In genomic region chr13:111777351-111777750, GRCh38 we compare ENCODE assay signal across 6 cellular contexts.
A peak's percentile ranks its signal among the peaks of the same experiment; 100 is the strongest.
DNase-seq lines count a peak whose midpoint lies in the region; ATAC-seq, FAIRE-seq and TF ChIP-seq lines count a peak whose summit lies in the region.
"Not testable (repeated sequence)": the region's sequence is repeated elsewhere in the genome, so short reads cannot be mapped to it uniquely, and the experiment has no call there.

No MANE protein-coding gene starts in this region.

- 17% methylated on average over 2 of the region's 2 CpGs for WGBS in GM12878 (ENCODE audit: insufficient coverage, insufficient replicate concordance, low lambda C conversion rate, missing lambda C conversion rate)

- not testable (repeated sequence) for TF ChIP-seq POLR2A in GM12878 (IDR thresholded peaks at IDR 0.05; ENCODE audit: low read depth, low read length)

- DNase-seq in GM12878 (ENCODE audit: low read depth, low spot score): not testable (repeated sequence)

- H4K20me1 ChIP-seq in GM12878 (ENCODE audit: control insufficient read depth, insufficient read depth): not testable (repeated sequence)

- RAD21 ChIA-PET in GM12878 (lab: Charles Lee; ENCODE audit: unreplicated experiment): not testable (repeated sequence)

- not testable (repeated sequence) for H2AFZ ChIP-seq in GM12878 (ENCODE audit: control insufficient read depth, low read depth, low read length)

- intact Hi-C loops in GM12878 (cut with micrococcal nuclease; ENCODE audit: unreplicated experiment): not testable (repeated sequence)

- H3K4me2 ChIP-seq in GM12878 (ENCODE audit: control insufficient read depth, insufficient read depth): not testable (repeated sequence)

- not testable (repeated sequence) for H3K27ac ChIP-seq in GM12878 (ENCODE audit: control insufficient read depth, insufficient read depth)

- H3K27me3 ChIP-seq in GM12878 (replicated peaks in 1 of 2; ENCODE audit: control insufficient read depth in 2 of 2, insufficient read depth in 2 of 2, low read length in 1 of 2): not testable (repeated sequence)

- TF ChIP-seq RAD21 in GM12878 (IDR thresholded peaks at IDR 0.05; ENCODE audit: insufficient read depth, low read depth, low read length): not testable (repeated sequence)

- not testable (repeated sequence) for TF ChIP-seq CTCF in GM12878 (IDR thresholded peaks at IDR 0.05 in 2 of 3, conservative IDR thresholded peaks at IDR 0.05 in 1 of 3; ENCODE audit: control insufficient read depth in 2 of 3, extremely low read depth in 1 of 3, insufficient read depth in 1 of 3, low read depth in 3 of 3, low read length in 3 of 3)

- not testable (repeated sequence) for TF ChIP-seq EP300 in GM12878 (IDR thresholded peaks at IDR 0.05; ENCODE audit: borderline replicate concordance in 1 of 2, control insufficient read depth in 1 of 2, low read depth in 2 of 2, low read length in 2 of 2)

- H3K36me3 ChIP-seq in GM12878 (ENCODE audit: control insufficient read depth in 2 of 2, insufficient read depth in 2 of 2, low read length in 1 of 2): not testable (repeated sequence)

- H3K4me3 ChIP-seq in GM12878: not testable (repeated sequence)

- SMC1A ChIA-PET in GM12878 (lab: Charles Lee; ENCODE audit: uncharacterized antibody, unreplicated experiment): not testable (repeated sequence)

- H3K4me1 ChIP-seq in GM12878 (ENCODE audit: control insufficient read depth, insufficient read depth, low read length): not testable (repeated sequence)

- peak; percentile 61 for ATAC-seq in GM18511 (IDR thresholded peaks at IDR 0.05; ENCODE audit: unreplicated experiment)
- peak; percentile 60 for ATAC-seq in GM18907 (IDR thresholded peaks at IDR 0.05; ENCODE audit: unreplicated experiment)
- peak; percentile 72 for ATAC-seq in GM21390 (IDR thresholded peaks at IDR 0.05; ENCODE audit: unreplicated experiment)
- ATAC-seq in HG02885 (IDR thresholded peaks at IDR 0.05; ENCODE audit: poor library complexity, unreplicated experiment): peak; percentile 60
- peak; percentile 50 for ATAC-seq in HG03469 (IDR thresholded peaks at IDR 0.05; ENCODE audit: unreplicated experiment)
- ATAC-seq in GM12878: peak; percentile 42

- not testable (repeated sequence) for H3K9me3 ChIP-seq in GM12878 (replicated peaks; ENCODE audit: control insufficient read depth, insufficient read depth, low read length)

- FAIRE-seq in GM12878 (lab: Jason Lieb, UNC): not testable (repeated sequence)

- CTCF ChIA-PET in GM12878 (lab: Yijun Ruan, JAX): not testable (repeated sequence)

- not testable (repeated sequence) for H3K79me2 ChIP-seq in GM12878 (ENCODE audit: control insufficient read depth, insufficient read depth, low read length)

- not testable (repeated sequence) for H3K9ac ChIP-seq in GM12878 (ENCODE audit: control insufficient read depth, insufficient read depth, low read length)

- in situ Hi-C loops in GM12878 (cut with MboI): not testable (repeated sequence)

- not testable (repeated sequence) for BruUV-seq in GM12878 (replicated peaks; lab: Mats Ljungman, UMichigan)

- POLR2A ChIA-PET in GM12878 (lab: Charles Lee): not testable (repeated sequence)
